Comparison of ENCODE assay signal across 10 cellular contexts in the genomic region with DNA sequence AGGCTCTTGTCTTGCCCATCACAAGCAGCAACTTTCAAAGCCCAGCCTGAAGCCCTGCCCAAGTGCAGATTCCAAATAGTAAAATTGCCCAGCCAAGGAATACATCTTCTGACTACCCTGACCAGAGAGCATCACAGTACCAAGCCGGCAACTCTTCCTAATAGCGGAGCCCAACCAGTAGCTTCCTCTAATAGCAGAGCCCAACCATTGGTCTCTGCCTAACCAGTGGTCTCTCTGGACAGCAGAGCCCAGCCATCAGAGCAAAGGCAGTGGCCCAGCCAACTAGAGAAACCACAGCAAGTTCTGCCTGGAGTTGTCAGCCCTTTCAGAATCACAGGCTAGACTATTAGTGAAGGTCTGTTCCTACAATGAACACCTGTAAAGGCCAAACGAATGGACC.
DNase-seq lines count a peak whose midpoint lies in the region; ATAC-seq and TF ChIP-seq lines count a peak whose summit lies in the region.
"Had no signal": no experiment of that assay in that cellular context is flagged by ENCODE, and none has a peak within 500 bp of the region (broad histone marks: within the 10 kb centered on the region; RNA-seq: fewer than 3 reads in every experiment).

No MANE protein-coding gene starts in this region.

- no peaks in the 10 kb centered on the region for H3K36me3 ChIP-seq in A673 (ENCODE audit: insufficient read depth, low read length, poor library complexity, severe bottlenecking)
- H3K36me3 ChIP-seq in left lung: no peaks in the 10 kb centered on the region
- H3K36me3 ChIP-seq in OCI-LY7 (ENCODE audit: insufficient read depth, low read length): no peaks in the 10 kb centered on the region

- POLR2A ChIA-PET in A673 (lab: Charles Lee; ENCODE audit: low non-redundant PET) (no interaction called here), OCI-LY7 (lab: Charles Lee) (no interaction called here)

- no peaks in the 10 kb centered on the region for H3K9me2 ChIP-seq in OCI-LY7 (ENCODE audit: insufficient read depth, low read length)

- no peak overlapping the region for H2AFZ ChIP-seq in OCI-LY7 (ENCODE audit: low read length)

- DNase-seq in A673 (ENCODE audit: low spot score): peak; percentile 79
- DNase-seq in KBM-7: peak; percentile 51
- peak; percentile 91 for DNase-seq in choroid plexus epithelial cell (ENCODE audit: low read depth)
- peak in 1 of 2 donors; percentile 40 for DNase-seq in left lung
- no peak for DNase-seq in OCI-LY7 (ENCODE audit: low spot score)
- no peak for DNase-seq in effector CD4-positive, alpha-beta T cell
- no peak for DNase-seq in NCI-H2081 treated with DMSO at 0.1 percent for 48 hours (lab: John Stamatoyannopoulos, UW)
- DNase-seq: DND-41, NCI-H774 had no signal

- no peak overlapping the region for H3K4me2 ChIP-seq in OCI-LY7 (ENCODE audit: low read length)

- intact Hi-C loops in A673 (cut with micrococcal nuclease; ENCODE audit: unreplicated experiment): loop anchor here (5.0 kb wide), 1 partner anchor 1243 kb away; no protein-coding TSS in a partner anchor
- intact Hi-C loops in left lung (cut with DNase I): no loop called here
- intact Hi-C loops in OCI-LY7 (cut with micrococcal nuclease; ENCODE audit: unreplicated experiment): loop anchor here (5.0 kb wide), 1 partner anchor 473 kb away; no protein-coding TSS in a partner anchor

- H3K4me3 ChIP-seq in A673 (ENCODE audit: low read depth, low read length, poor library complexity, severe bottlenecking) (no peak overlapping the region), choroid plexus epithelial cell (ENCODE audit: low read depth, low read length) (no peak overlapping the region), left lung (no peak overlapping the region), OCI-LY7 (ENCODE audit: low read depth, low read length, poor library complexity, severe bottlenecking) (no peak overlapping the region)

- BruUV-seq in A673 (replicated peaks; lab: Mats Ljungman, UMichigan) (no TSS peak), OCI-LY7 (replicated peaks; lab: Mats Ljungman, UMichigan) (no TSS peak)

- H3K27me3 ChIP-seq in A673 (replicated peaks; ENCODE audit: insufficient read depth, low read depth, low read length, poor library complexity) (no peaks in the 10 kb centered on the region), left lung (no peaks in the 10 kb centered on the region)

- ATAC-seq in left lung (peak; percentile 92), GM19463 (IDR thresholded peaks at IDR 0.05; ENCODE audit: unreplicated experiment) (no peak)

- in situ Hi-C loops in KBM-7 (cut with MboI; ENCODE audit: low pct_unique_long_range_greater_than_20kb, low sequenced_read_pairs): loop anchor here (25.0 kb wide), 1 partner anchor 553 kb away; no protein-coding TSS in a partner anchor

- H3K4me1 ChIP-seq in A673 (ENCODE audit: insufficient read depth, low read length, poor library complexity, severe bottlenecking) (no peaks in the 10 kb centered on the region), left lung (no peaks in the 10 kb centered on the region), OCI-LY7 (ENCODE audit: insufficient read depth, low read length, poor library complexity, severe bottlenecking) (no peaks in the 10 kb centered on the region)

- no peaks in the 10 kb centered on the region for H3K9me3 ChIP-seq in A673 (ENCODE audit: low read depth, low read length, poor library complexity, severe bottlenecking)
- H3K9me3 ChIP-seq in left lung: no peaks in the 10 kb centered on the region
- H3K9me3 ChIP-seq in OCI-LY7 (ENCODE audit: low read length): no peaks in the 10 kb centered on the region

- no peaks in the 10 kb centered on the region for H3K79me2 ChIP-seq in OCI-LY7 (ENCODE audit: insufficient read depth, low read depth, low read length)

- H3K27ac ChIP-seq in A673 (ENCODE audit: low read depth, low read length, poor library complexity, severe bottlenecking): no peak overlapping the region
- no peak overlapping the region for H3K27ac ChIP-seq in left lung
- H3K27ac ChIP-seq in OCI-LY7 (ENCODE audit: low read depth, low read length, poor library complexity, severe bottlenecking): no peak overlapping the region

- no peaks in the 10 kb centered on the region for H4K20me1 ChIP-seq in OCI-LY7 (ENCODE audit: insufficient read depth, low read length)

- TF ChIP-seq CTCF in A673 (conservative IDR thresholded peaks at IDR 0.05; ENCODE audit: low read depth, low read length) (no peak), choroid plexus epithelial cell (conservative IDR thresholded peaks at IDR 0.05; ENCODE audit: low read depth, low read length) (no peak), left lung (IDR thresholded peaks at IDR 0.05) (no peak), OCI-LY7 (conservative IDR thresholded peaks at IDR 0.05; ENCODE audit: low read length) (no peak)

- CTCF ChIA-PET in A673 (lab: Charles Lee): no interaction called here
- CTCF ChIA-PET in OCI-LY7 (lab: Charles Lee; ENCODE audit: unreplicated experiment): no interaction called here

Comparison
In these comparisons a context has a peak if more than half of its experiments do, and no peak if none do; other contexts are left out.
1. DNase-seq: peak in A673 (single experiment), KBM-7 (single experiment) and choroid plexus epithelial cell (single experiment); none in OCI-LY7 (single experiment), effector CD4-positive, alpha-beta T cell (single experiment) and NCI-H2081 treated with DMSO at 0.1 percent for 48 hours (single experiment).
2. intact Hi-C loops: an anchor here in A673 (5.0 kb wide) and OCI-LY7 (5.0 kb wide); none called in left lung.